In the genomic region with DNA sequence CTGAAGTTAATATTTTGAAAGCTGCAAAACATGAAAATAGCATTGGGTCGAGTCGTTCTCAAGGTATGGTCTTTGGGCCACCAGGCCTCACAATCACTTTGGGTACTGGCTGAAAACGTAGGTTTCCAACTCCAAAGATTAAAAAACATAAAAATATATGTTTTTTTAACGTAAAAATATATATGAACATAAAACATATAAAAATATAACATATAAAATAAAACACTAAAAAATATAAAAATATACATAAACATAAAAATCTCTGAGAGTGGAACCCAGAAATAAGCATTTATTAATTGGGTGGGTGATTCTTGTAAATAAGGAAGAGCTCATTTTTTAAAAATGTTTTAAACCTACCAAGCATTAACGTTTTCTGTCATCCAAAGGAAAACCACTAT, we compare ENCODE assay signal across 8 cellular contexts. TPM values are rescaled to one million over a fixed set of nuclear protein-coding genes. Genes with fewer than 3 reads are reported as not detected.
DNase-seq lines count a peak whose midpoint lies in the region; ATAC-seq and TF ChIP-seq lines count a peak whose summit lies in the region.

No MANE protein-coding gene starts in this region.

- H3K36me3 ChIP-seq in BLaER1 treated with 17β-estradiol and CSF1 and Interleukin-3, amounts not matched to agents 10 nM and 100 nM = peaks cover 23 to 30% (median 29%) of the 10 kb centered on the region in 11 experiments
- H3K36me3 ChIP-seq in NT2/D1 (ENCODE audit: insufficient read depth, insufficient read length, low read length) (peaks cover 25% of the 10 kb centered on the region), neural progenitor cell (peaks cover 7% of the 10 kb centered on the region)

- no peaks in the 10 kb centered on the region for H3K9me3 Mint-ChIP-seq in effector memory CD8-positive, alpha-beta T cell
- H3K9me3 Mint-ChIP-seq in neural progenitor cell = no peaks in the 10 kb centered on the region

- no peaks in the 10 kb centered on the region for H3K27me3 Mint-ChIP-seq in effector memory CD8-positive, alpha-beta T cell
- H3K27me3 Mint-ChIP-seq in neural progenitor cell (ENCODE audit: insufficient read depth, low read depth) = peaks cover 6% of the 10 kb centered on the region

- peak overlapping the region; percentile 83 to 99 (median 97); a peak in 21 of 22 replicates for H3K27ac ChIP-seq in BLaER1 treated with 17β-estradiol and CSF1 and Interleukin-3, amounts not matched to agents 10 nM and 100 nM
- no peak overlapping the region for H3K27ac ChIP-seq in neural progenitor cell

- H3K4me3 ChIP-seq in BLaER1 treated with 17β-estradiol and CSF1 and Interleukin-3, amounts not matched to agents 10 nM and 100 nM = peak overlapping the region; percentile 86 to 98 (median 94)
- H3K4me3 ChIP-seq in NT2/D1 (ENCODE audit: insufficient read length, low read depth) (no peak overlapping the region), neural progenitor cell (peak overlapping the region; percentile 91)

- H3K27ac Mint-ChIP-seq in effector memory CD8-positive, alpha-beta T cell = peak overlapping the region; percentile 85 to 86
- peak overlapping the region; percentile 94 for H3K27ac Mint-ChIP-seq in neural progenitor cell

- H3K9ac ChIP-seq in BLaER1 treated with 17β-estradiol and CSF1 and Interleukin-3, amounts not matched to agents 10 nM and 100 nM = peak overlapping the region; percentile 96 to 99 (median 98); a peak in 21 of 22 replicates
- H3K9ac ChIP-seq in NT2/D1 (ENCODE audit: insufficient read length, low read depth) (peak overlapping the region; percentile 89), neural progenitor cell (no peak overlapping the region)

- H3K36me3 Mint-ChIP-seq in effector memory CD8-positive, alpha-beta T cell (ENCODE audit: insufficient read depth) = peaks cover 32% of the 10 kb centered on the region
- H3K36me3 Mint-ChIP-seq in neural progenitor cell = peaks cover 20% of the 10 kb centered on the region

- peaks cover 29 to 37% (median 30%) of the 10 kb centered on the region in 11 experiments; a peak in 21 of 22 replicates for H4K20me1 ChIP-seq in BLaER1 treated with 17β-estradiol and CSF1 and Interleukin-3, amounts not matched to agents 10 nM and 100 nM
- peaks cover 30% of the 10 kb centered on the region for H4K20me1 ChIP-seq in neural progenitor cell (ENCODE audit: low read depth)

- ATAC-seq in effector memory CD8-positive, alpha-beta T cell (replicated peaks) = no peak
- ATAC-seq in GM18867 (IDR thresholded peaks at IDR 0.05; ENCODE audit: unreplicated experiment) = no peak

- H3K4me1 ChIP-seq in BLaER1 treated with 17β-estradiol and CSF1 and Interleukin-3, amounts not matched to agents 10 nM and 100 nM = peaks cover 25 to 35% (median 31%) of the 10 kb centered on the region in 10 experiments
- H3K4me1 ChIP-seq in NT2/D1 (ENCODE audit: insufficient read depth, insufficient read length) (no peaks in the 10 kb centered on the region), neural progenitor cell (peaks cover 15% of the 10 kb centered on the region)

- TF ChIP-seq CTCF in neural progenitor cell (IDR thresholded peaks at IDR 0.05) = no peak

- peaks cover 7% of the 10 kb centered on the region for H3F3A ChIP-seq in neural progenitor cell (ENCODE audit: low read depth)

- peak overlapping the region; percentile 84 to 85 for H3K4me3 Mint-ChIP-seq in effector memory CD8-positive, alpha-beta T cell
- peak overlapping the region; percentile 93 for H3K4me3 Mint-ChIP-seq in neural progenitor cell

- DNase-seq in NT2/D1 (ENCODE audit: low read depth, low spot score) (no peak), neural progenitor cell (ENCODE audit: low spot score) (no peak), NCI-H748 (lab: John Stamatoyannopoulos, UW; ENCODE audit: unreplicated experiment) (no peak), ureter (ENCODE audit: low spot score) (no peak), putamen (ENCODE audit: low spot score) (no peak)
- DNase-seq in effector memory CD8-positive, alpha-beta T cell = no peak

- no peaks in the 10 kb centered on the region for H3K9me3 ChIP-seq in BLaER1 treated with 17β-estradiol and CSF1 and Interleukin-3, amounts not matched to agents 10 nM and 100 nM (replicated peaks in 1 of 11)
- H3K9me3 ChIP-seq in NT2/D1 (ENCODE audit: insufficient read depth, low read length) (0 out of 2 replicates have a peak, but pooled peaks cover 5% of the 10 kb centered on the region), neural progenitor cell (ENCODE audit: low read depth) (no peaks in the 10 kb centered on the region)

- peak overlapping the region; percentile 60 for H2AFZ ChIP-seq in neural progenitor cell (replicated peaks)

- H3K27me3 ChIP-seq in BLaER1 treated with 17β-estradiol and CSF1 and Interleukin-3, amounts not matched to agents 10 nM and 100 nM = no peaks in the 10 kb centered on the region
- H3K27me3 ChIP-seq in NT2/D1 (ENCODE audit: insufficient read depth, insufficient read length) (no peaks in the 10 kb centered on the region), neural progenitor cell (no peaks in the 10 kb centered on the region)

- peak overlapping the region; percentile 75 to 93 (median 85) for H3K4me2 ChIP-seq in BLaER1 treated with 17β-estradiol and CSF1 and Interleukin-3, amounts not matched to agents 10 nM and 100 nM
- peak overlapping the region; percentile 70 for H3K4me2 ChIP-seq in neural progenitor cell

- peaks cover 40% of the 10 kb centered on the region for H3K79me2 ChIP-seq in neural progenitor cell (ENCODE audit: low read depth)

- peaks cover 21 to 24% of the 10 kb centered on the region in 2 donors for H3K4me1 Mint-ChIP-seq in effector memory CD8-positive, alpha-beta T cell (ENCODE audit: low read depth in 2 of 2)
- peaks cover 17% of the 10 kb centered on the region for H3K4me1 Mint-ChIP-seq in neural progenitor cell

RNA-seq across cellular contexts. Expression of gene PDS5A, which starts 0.7 kb away (rescaled TPM):
- 75.2 and 132 TPM in 2 replicates for total RNA-seq in neural progenitor cell (ENCODE audit: low replicate concordance)
- total RNA-seq in ureter = 79.9 TPM
